8 cellular contexts compared by ENCODE assay signal in genomic region chr19:55256562-55257460, GRCh38. TPM values are rescaled to one million over a fixed set of nuclear protein-coding genes. Genes with fewer than 3 reads are reported as not detected.
DNase-seq lines count a peak whose midpoint lies in the region; ATAC-seq and TF ChIP-seq lines count a peak whose summit lies in the region.

No MANE protein-coding gene starts in this region.

- H3K27me3 ChIP-seq in lung (ENCODE audit: control insufficient read depth, insufficient read depth) (no peaks in the 10 kb centered on the region), upper lobe of left lung (no peaks in the 10 kb centered on the region)

- no peaks in the 10 kb centered on the region for H3K9me3 Mint-ChIP-seq in activated naive CD4-positive, alpha-beta T cell treated with anti-CD3 and anti-CD28 coated beads, Interleukin-2, amount 50 U/mL, for 24 hours

- peaks cover 52% of the 10 kb centered on the region for H3K4me1 Mint-ChIP-seq in activated naive CD4-positive, alpha-beta T cell treated with anti-CD3 and anti-CD28 coated beads, Interleukin-2, amount 50 U/mL, for 24 hours

- H3K27ac Mint-ChIP-seq in activated naive CD4-positive, alpha-beta T cell treated with anti-CD3 and anti-CD28 coated beads, Interleukin-2, amount 50 U/mL, for 24 hours, result peak overlapping the region; percentile 98

- ATAC-seq in lung (ENCODE audit: insufficient read depth, low FRiP score), result no peak
- ATAC-seq in upper lobe of left lung (ENCODE audit: low FRiP score in 2 of 2), result no peak

- DNase-seq in activated naive CD4-positive, alpha-beta T cell treated with anti-CD3 and anti-CD28 coated beads, Interleukin-2, amount 50 U/mL, for 16 hours, result no peak
- DNase-seq in lung (ENCODE audit: low spot score) (no peak), upper lobe of left lung (no peak), HT-29 (ENCODE audit: low spot score) (no peak), DMS53 (lab: John Stamatoyannopoulos, UW) (no peak), SIG-M5 (lab: John Stamatoyannopoulos, UW) (no peak)

- no peak for TF ChIP-seq EP300 in upper lobe of left lung (IDR thresholded peaks at IDR 0.05)

- TF ChIP-seq CTCF in lung (IDR thresholded peaks at IDR 0.05; ENCODE audit: control extremely low read depth, extremely low read depth) (no peak), upper lobe of left lung (IDR thresholded peaks at IDR 0.05) (no peak)

- H3K27ac ChIP-seq in angular gyrus (ENCODE audit: low read depth, low read length) (peak overlapping the region; percentile 3), lung (ENCODE audit: low read depth in 1 of 2, low read length in 1 of 2) (no peak overlapping the region), upper lobe of left lung (peak overlapping the region in 2 of 4 donors; percentile 95)

- WGBS in lung, 2 donors, result 34 to 43% methylated on average over 22 of the region's 22 CpGs
- 45 to 51% methylated on average over 17 to 22 of the region's 22 CpGs for WGBS in upper lobe of left lung, 2 donors

- no peaks in the 10 kb centered on the region for H3K9me3 ChIP-seq in lung (ENCODE audit: control insufficient read depth in 2 of 2, insufficient read depth in 1 of 2, low read length in 1 of 2)
- no peaks in the 10 kb centered on the region for H3K9me3 ChIP-seq in upper lobe of left lung

- no peak for TF ChIP-seq POLR2A in upper lobe of left lung (IDR thresholded peaks at IDR 0.05)

- H3K4me3 ChIP-seq in lung (peak overlapping the region; percentile 96), upper lobe of left lung (peak overlapping the region in 3 of 4 donors; percentile 92 to 98 (median 98))

- H3K4me3 Mint-ChIP-seq in activated naive CD4-positive, alpha-beta T cell treated with anti-CD3 and anti-CD28 coated beads, Interleukin-2, amount 50 U/mL, for 24 hours, result peak overlapping the region; percentile 97

- H3K36me3 ChIP-seq in lung (ENCODE audit: control insufficient read depth in 2 of 2, insufficient read depth in 2 of 2, low read length in 2 of 2) (peaks cover 0 to under 1% of the 10 kb centered on the region in 2 donors), upper lobe of left lung (peaks cover 0 to 6% (median 0%) of the 10 kb centered on the region in 4 donors)

- no peaks in the 10 kb centered on the region for H3K27me3 Mint-ChIP-seq in activated naive CD4-positive, alpha-beta T cell treated with anti-CD3 and anti-CD28 coated beads, Interleukin-2, amount 50 U/mL, for 24 hours

- peaks cover 9 to 22% of the 10 kb centered on the region in 2 donors for H3K4me1 ChIP-seq in lung (ENCODE audit: control insufficient read depth in 2 of 2, insufficient read depth in 2 of 2, low read length in 2 of 2)
- peaks cover 43 to 71% (median 53%) of the 10 kb centered on the region in 4 donors for H3K4me1 ChIP-seq in upper lobe of left lung

- H3K36me3 Mint-ChIP-seq in activated naive CD4-positive, alpha-beta T cell treated with anti-CD3 and anti-CD28 coated beads, Interleukin-2, amount 50 U/mL, for 24 hours, result peaks cover 9% of the 10 kb centered on the region

RNA-seq across cellular contexts. Expression of gene PPP6R1, which starts 2.0 kb away (rescaled TPM):
- total RNA-seq in lung (10 to 100 TPM; 37.3 to 86.3 TPM), upper lobe of left lung (100 to 1,000 TPM in 1 of 6 donors, 10 to 100 TPM in 5; 49.0 to 104 (median 76.7) TPM)
- 10 to 100 TPM; 37.8 to 58.4 TPM for polyA plus RNA-seq in lung
- total RNA-seq in HT-29 (2014; rRNA removed; shearing (Covaris generic)), result 111 and 131 TPM in 2 replicates

RNA-seq across cellular contexts. Expression of gene HSPBP1, which starts 23.1 kb away (rescaled TPM):
- total RNA-seq in lung (10 to 100 TPM; 19.3 to 53.1 TPM), upper lobe of left lung (10 to 100 TPM; 21.0 to 34.6 (median 30.1) TPM)
- polyA plus RNA-seq in lung, result 10 to 100 TPM; 50.2 to 62.2 TPM
- 173 and 177 TPM in 2 replicates for total RNA-seq in HT-29 (2014; rRNA removed; shearing (Covaris generic))

RNA-seq across cellular contexts. Expression of gene BRSK1, which starts 27.0 kb away (rescaled TPM):
- total RNA-seq in lung, result 1 to 10 TPM; 2.1 to 6.4 TPM
- under 1 TPM; 0.53 to 0.94 TPM for polyA plus RNA-seq in lung
- total RNA-seq in upper lobe of left lung, result 1 to 10 TPM in 5 of 6 donors, not detected in 1; 1.0 to 2.7 (median 1.1) TPM
- 0.37 and 1.9 TPM in 2 replicates for total RNA-seq in HT-29 (2014; rRNA removed; shearing (Covaris generic))

RNA-seq across cellular contexts. Expression of gene TMEM86B, which starts 28.2 kb away (rescaled TPM):
- total RNA-seq in lung (1 to 10 TPM; 1.8 to 4.7 TPM), upper lobe of left lung (10 to 100 TPM in 1 of 6 donors, 1 to 10 TPM in 5; 2.0 to 10.5 (median 4.8) TPM)
- polyA plus RNA-seq in lung, result 1 to 10 TPM; 3.9 to 5.3 TPM
- total RNA-seq in HT-29 (2014; rRNA removed; shearing (Covaris generic)), result 9.9 and 10.6 TPM in 2 replicates

RNA-seq across cellular contexts. Expression of gene PTPRH, which starts 47.5 kb away (rescaled TPM):
- total RNA-seq in lung (1 to 10 TPM in 1 of 2 donors, under 1 TPM in 1; 0.37 to 1.3 TPM), upper lobe of left lung (1 to 10 TPM in 1 of 6 donors, under 1 TPM in 4, not detected in 1; 0.30 to 3.1 (median 0.67) TPM)
- polyA plus RNA-seq in lung, result under 1 TPM; 0.22 to 0.65 TPM
- total RNA-seq in HT-29 (2014; rRNA removed; shearing (Covaris generic)), result 87.1 and 103 TPM in 2 replicates
